13 cellular contexts compared by ENCODE assay signal in the genomic region with DNA sequence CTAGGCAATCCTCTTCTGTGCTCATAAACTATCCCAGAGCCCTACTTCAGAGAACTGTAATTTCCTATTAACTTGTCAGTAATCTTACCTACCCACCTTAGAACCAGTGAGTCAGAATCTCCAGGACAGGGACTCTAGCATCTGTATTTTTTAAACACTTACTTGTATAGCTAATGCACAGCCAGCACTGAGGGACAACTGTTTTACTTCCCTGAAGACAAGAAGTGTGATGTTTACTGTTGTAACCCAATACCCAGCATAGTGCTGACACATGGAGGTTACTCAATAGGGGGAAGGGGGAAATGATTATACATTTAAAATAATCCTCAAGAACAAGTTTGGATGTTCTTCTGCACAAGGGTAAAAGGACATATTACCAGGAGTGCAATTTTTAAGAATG.
DNase-seq lines count a peak whose midpoint lies in the region; ATAC-seq and TF ChIP-seq lines count a peak whose summit lies in the region.
"Had no signal": no experiment of that assay in that cellular context is flagged by ENCODE, and none has a peak within 500 bp of the region (broad histone marks: within the 10 kb centered on the region; RNA-seq: fewer than 3 reads in every experiment).

No MANE protein-coding gene starts in this region.

- H3K9me3 Mint-ChIP-seq in activated naive CD8-positive, alpha-beta T cell treated with anti-CD3 and anti-CD28 coated beads, Interleukin-2, amount 50 U/mL, for 24 hours, result no peaks in the 10 kb centered on the region
- no peaks in the 10 kb centered on the region for H3K9me3 Mint-ChIP-seq in activated naive CD8-positive, alpha-beta T cell treated with anti-CD3 and anti-CD28 coated beads for 36 hours
- no peaks in the 10 kb centered on the region for H3K9me3 Mint-ChIP-seq in activated T-cell treated with anti-CD3 and anti-CD28 coated beads, Interleukin-2, amount 50 U/mL, for 4 hours
- H3K9me3 Mint-ChIP-seq: central memory CD8-positive, alpha-beta T cell had no signal

- peaks cover 3% of the 10 kb centered on the region for H3K4me1 Mint-ChIP-seq in activated naive CD8-positive, alpha-beta T cell treated with anti-CD3 and anti-CD28 coated beads, Interleukin-2, amount 50 U/mL, for 24 hours
- H3K4me1 Mint-ChIP-seq in activated naive CD8-positive, alpha-beta T cell treated with anti-CD3 and anti-CD28 coated beads for 36 hours, result no peaks in the 10 kb centered on the region
- no peaks in the 10 kb centered on the region for H3K4me1 Mint-ChIP-seq in activated T-cell treated with anti-CD3 and anti-CD28 coated beads, Interleukin-2, amount 50 U/mL, for 4 hours (ENCODE audit: low read depth)

- no peaks in the 10 kb centered on the region for H3K27me3 Mint-ChIP-seq in activated naive CD8-positive, alpha-beta T cell treated with anti-CD3 and anti-CD28 coated beads, Interleukin-2, amount 50 U/mL, for 24 hours
- no peaks in the 10 kb centered on the region for H3K27me3 Mint-ChIP-seq in activated naive CD8-positive, alpha-beta T cell treated with anti-CD3 and anti-CD28 coated beads for 36 hours
- no peaks in the 10 kb centered on the region for H3K27me3 Mint-ChIP-seq in activated T-cell treated with anti-CD3 and anti-CD28 coated beads, Interleukin-2, amount 50 U/mL, for 4 hours (ENCODE audit: low read depth)
- H3K27me3 Mint-ChIP-seq: central memory CD8-positive, alpha-beta T cell had no signal

- no peaks in the 10 kb centered on the region for H3K27me3 ChIP-seq in H7 (ENCODE audit: control insufficient read depth, insufficient read depth, low read length)
- H3K27me3 ChIP-seq: BLaER1, heart left ventricle had no signal

- no peaks in the 10 kb centered on the region for H3K36me3 Mint-ChIP-seq in activated naive CD8-positive, alpha-beta T cell treated with anti-CD3 and anti-CD28 coated beads, Interleukin-2, amount 50 U/mL, for 24 hours (ENCODE audit: low read depth)
- H3K36me3 Mint-ChIP-seq in activated naive CD8-positive, alpha-beta T cell treated with anti-CD3 and anti-CD28 coated beads for 36 hours, result no peaks in the 10 kb centered on the region
- no peaks in the 10 kb centered on the region for H3K36me3 Mint-ChIP-seq in activated T-cell treated with anti-CD3 and anti-CD28 coated beads, Interleukin-2, amount 50 U/mL, for 4 hours (ENCODE audit: insufficient read depth)

- H3K4me3 ChIP-seq in choroid plexus epithelial cell (ENCODE audit: low read depth, low read length) (no peak overlapping the region), H7 (ENCODE audit: insufficient read depth, low read depth, low read length) (no peak overlapping the region)
- H3K4me3 ChIP-seq: BLaER1, heart left ventricle had no signal

- TF ChIP-seq CTCF in choroid plexus epithelial cell (conservative IDR thresholded peaks at IDR 0.05; ENCODE audit: low read depth, low read length), result no peak

- no peaks in the 10 kb centered on the region for H3K36me3 ChIP-seq in H7 (replicated peaks; ENCODE audit: control insufficient read depth, insufficient read depth, low read length)
- H3K36me3 ChIP-seq: BLaER1, heart left ventricle had no signal

- H3K4me3 Mint-ChIP-seq in activated naive CD8-positive, alpha-beta T cell treated with anti-CD3 and anti-CD28 coated beads, Interleukin-2, amount 50 U/mL, for 24 hours, result no peak overlapping the region
- H3K4me3 Mint-ChIP-seq in activated naive CD8-positive, alpha-beta T cell treated with anti-CD3 and anti-CD28 coated beads for 36 hours, result no peak overlapping the region
- no peak overlapping the region for H3K4me3 Mint-ChIP-seq in activated T-cell treated with anti-CD3 and anti-CD28 coated beads, Interleukin-2, amount 50 U/mL, for 4 hours
- H3K4me3 Mint-ChIP-seq: central memory CD8-positive, alpha-beta T cell had no signal

- ATAC-seq in activated naive CD8-positive, alpha-beta T cell treated with anti-CD3 and anti-CD28 coated beads, Interleukin-2, amount 50 U/mL, for 24 hours, result peak; percentile 43
- no peak for ATAC-seq in GM18502 (IDR thresholded peaks at IDR 0.05; ENCODE audit: poor library complexity, unreplicated experiment)
- no peak for ATAC-seq in activated T-cell treated with anti-CD3 and anti-CD28 coated beads, Interleukin-2, amount 50 U/mL, for 4 hours
- ATAC-seq: heart left ventricle had no signal

- H3K27ac Mint-ChIP-seq in activated naive CD8-positive, alpha-beta T cell treated with anti-CD3 and anti-CD28 coated beads, Interleukin-2, amount 50 U/mL, for 24 hours, result no peak overlapping the region
- H3K27ac Mint-ChIP-seq in activated naive CD8-positive, alpha-beta T cell treated with anti-CD3 and anti-CD28 coated beads for 36 hours, result no peak overlapping the region

- no peak for DNase-seq in activated naive CD8-positive, alpha-beta T cell treated with anti-CD3 and anti-CD28 coated beads, Interleukin-2, amount 50 U/mL, for 24 hours
- no peak for DNase-seq in activated naive CD8-positive, alpha-beta T cell treated with anti-CD3 and anti-CD28 coated beads for 36 hours
- peak; percentile 39 for DNase-seq in NCI-H510A (lab: John Stamatoyannopoulos, UW)
- DNase-seq in choroid plexus epithelial cell (ENCODE audit: low read depth), result peak; percentile 85
- peak; percentile 21 for DNase-seq in smooth muscle cell of the brain vasculature (ENCODE audit: low read depth, low spot score)
- DNase-seq in activated T-cell treated with anti-CD3 and anti-CD28 coated beads, Interleukin-2, amount 50 U/mL, for 4 hours, result no peak
- no peak for DNase-seq in H7
- DNase-seq: heart left ventricle; NCI-H1048; stimulated activated CD4-positive, alpha-beta T cell treated with anti-CD3 and anti-CD28 coated beads, Interleukin-12 subunit alpha, Interleukin-12 subunit beta, amount 100 ng/mL, for 4 hours had no signal

Comparison
In these comparisons a context has a peak if more than half of its experiments do, and no peak if none do; other contexts are left out.
1. DNase-seq: peak in NCI-H510A (single experiment), choroid plexus epithelial cell (single experiment) and smooth muscle cell of the brain vasculature (single experiment); none in activated naive CD8-positive, alpha-beta T cell treated with anti-CD3 and anti-CD28 coated beads, Interleukin-2, amount 50 U/mL, for 24 hours (single experiment), activated naive CD8-positive, alpha-beta T cell treated with anti-CD3 and anti-CD28 coated beads for 36 hours (single experiment), activated T-cell treated with anti-CD3 and anti-CD28 coated beads, Interleukin-2, amount 50 U/mL, for 4 hours (single experiment) and H7 (single experiment).